ENCODE assay signal across 1 cellular context in the genomic region with DNA sequence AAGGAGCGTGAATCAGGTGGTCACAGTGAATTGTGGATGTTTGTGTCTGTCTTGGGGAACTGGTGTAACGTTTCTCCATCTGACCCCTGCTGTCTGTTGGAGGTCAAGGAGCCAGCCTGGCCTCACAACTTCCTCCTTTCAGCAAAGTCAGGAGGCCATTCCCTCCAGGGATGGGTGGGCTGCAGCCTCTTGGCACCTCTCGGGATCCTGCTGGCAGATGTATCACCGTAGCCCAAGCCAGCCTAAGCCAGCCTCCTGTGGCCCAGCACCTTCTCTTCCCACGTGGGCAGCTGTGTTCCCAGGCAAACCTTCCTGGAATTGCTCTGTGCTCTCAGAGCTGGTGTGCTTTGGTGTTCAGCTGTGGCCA.
TF ChIP-seq lines count a peak whose summit lies in the region.

No MANE protein-coding gene starts in this region.

TF ChIP-seq in H1, 55 proteins besides CTCF, POLR2A, EP300 and RAD21 (continued from another document):
- no peak for TF ChIP-seq SRF (IDR thresholded peaks at IDR 0.05; ENCODE audit: low read depth, low read length)
- TF ChIP-seq RFX5 (IDR thresholded peaks at IDR 0.05; ENCODE audit: borderline replicate concordance, low read depth, low read length), result no peak
- TF ChIP-seq NRF1 (IDR thresholded peaks at IDR 0.05; ENCODE audit: low read depth, low read length), result no peak
- no peak for TF ChIP-seq RNF2 (IDR thresholded peaks at IDR 0.05; ENCODE audit: borderline replicate concordance, low read depth, low read length, missing control alignments, poor library complexity, severe bottlenecking)
- no peak for TF ChIP-seq POLR2AphosphoS5 (IDR thresholded peaks at IDR 0.05; ENCODE audit: low read depth, low read length)
- TF ChIP-seq CBX8 (IDR thresholded peaks at IDR 0.05; ENCODE audit: borderline replicate concordance, low read depth, low read length), result no peak
- TF ChIP-seq MAFK (IDR thresholded peaks at IDR 0.05; ENCODE audit: low read depth, low read length), result no peak
- TF ChIP-seq, protein P1, sequence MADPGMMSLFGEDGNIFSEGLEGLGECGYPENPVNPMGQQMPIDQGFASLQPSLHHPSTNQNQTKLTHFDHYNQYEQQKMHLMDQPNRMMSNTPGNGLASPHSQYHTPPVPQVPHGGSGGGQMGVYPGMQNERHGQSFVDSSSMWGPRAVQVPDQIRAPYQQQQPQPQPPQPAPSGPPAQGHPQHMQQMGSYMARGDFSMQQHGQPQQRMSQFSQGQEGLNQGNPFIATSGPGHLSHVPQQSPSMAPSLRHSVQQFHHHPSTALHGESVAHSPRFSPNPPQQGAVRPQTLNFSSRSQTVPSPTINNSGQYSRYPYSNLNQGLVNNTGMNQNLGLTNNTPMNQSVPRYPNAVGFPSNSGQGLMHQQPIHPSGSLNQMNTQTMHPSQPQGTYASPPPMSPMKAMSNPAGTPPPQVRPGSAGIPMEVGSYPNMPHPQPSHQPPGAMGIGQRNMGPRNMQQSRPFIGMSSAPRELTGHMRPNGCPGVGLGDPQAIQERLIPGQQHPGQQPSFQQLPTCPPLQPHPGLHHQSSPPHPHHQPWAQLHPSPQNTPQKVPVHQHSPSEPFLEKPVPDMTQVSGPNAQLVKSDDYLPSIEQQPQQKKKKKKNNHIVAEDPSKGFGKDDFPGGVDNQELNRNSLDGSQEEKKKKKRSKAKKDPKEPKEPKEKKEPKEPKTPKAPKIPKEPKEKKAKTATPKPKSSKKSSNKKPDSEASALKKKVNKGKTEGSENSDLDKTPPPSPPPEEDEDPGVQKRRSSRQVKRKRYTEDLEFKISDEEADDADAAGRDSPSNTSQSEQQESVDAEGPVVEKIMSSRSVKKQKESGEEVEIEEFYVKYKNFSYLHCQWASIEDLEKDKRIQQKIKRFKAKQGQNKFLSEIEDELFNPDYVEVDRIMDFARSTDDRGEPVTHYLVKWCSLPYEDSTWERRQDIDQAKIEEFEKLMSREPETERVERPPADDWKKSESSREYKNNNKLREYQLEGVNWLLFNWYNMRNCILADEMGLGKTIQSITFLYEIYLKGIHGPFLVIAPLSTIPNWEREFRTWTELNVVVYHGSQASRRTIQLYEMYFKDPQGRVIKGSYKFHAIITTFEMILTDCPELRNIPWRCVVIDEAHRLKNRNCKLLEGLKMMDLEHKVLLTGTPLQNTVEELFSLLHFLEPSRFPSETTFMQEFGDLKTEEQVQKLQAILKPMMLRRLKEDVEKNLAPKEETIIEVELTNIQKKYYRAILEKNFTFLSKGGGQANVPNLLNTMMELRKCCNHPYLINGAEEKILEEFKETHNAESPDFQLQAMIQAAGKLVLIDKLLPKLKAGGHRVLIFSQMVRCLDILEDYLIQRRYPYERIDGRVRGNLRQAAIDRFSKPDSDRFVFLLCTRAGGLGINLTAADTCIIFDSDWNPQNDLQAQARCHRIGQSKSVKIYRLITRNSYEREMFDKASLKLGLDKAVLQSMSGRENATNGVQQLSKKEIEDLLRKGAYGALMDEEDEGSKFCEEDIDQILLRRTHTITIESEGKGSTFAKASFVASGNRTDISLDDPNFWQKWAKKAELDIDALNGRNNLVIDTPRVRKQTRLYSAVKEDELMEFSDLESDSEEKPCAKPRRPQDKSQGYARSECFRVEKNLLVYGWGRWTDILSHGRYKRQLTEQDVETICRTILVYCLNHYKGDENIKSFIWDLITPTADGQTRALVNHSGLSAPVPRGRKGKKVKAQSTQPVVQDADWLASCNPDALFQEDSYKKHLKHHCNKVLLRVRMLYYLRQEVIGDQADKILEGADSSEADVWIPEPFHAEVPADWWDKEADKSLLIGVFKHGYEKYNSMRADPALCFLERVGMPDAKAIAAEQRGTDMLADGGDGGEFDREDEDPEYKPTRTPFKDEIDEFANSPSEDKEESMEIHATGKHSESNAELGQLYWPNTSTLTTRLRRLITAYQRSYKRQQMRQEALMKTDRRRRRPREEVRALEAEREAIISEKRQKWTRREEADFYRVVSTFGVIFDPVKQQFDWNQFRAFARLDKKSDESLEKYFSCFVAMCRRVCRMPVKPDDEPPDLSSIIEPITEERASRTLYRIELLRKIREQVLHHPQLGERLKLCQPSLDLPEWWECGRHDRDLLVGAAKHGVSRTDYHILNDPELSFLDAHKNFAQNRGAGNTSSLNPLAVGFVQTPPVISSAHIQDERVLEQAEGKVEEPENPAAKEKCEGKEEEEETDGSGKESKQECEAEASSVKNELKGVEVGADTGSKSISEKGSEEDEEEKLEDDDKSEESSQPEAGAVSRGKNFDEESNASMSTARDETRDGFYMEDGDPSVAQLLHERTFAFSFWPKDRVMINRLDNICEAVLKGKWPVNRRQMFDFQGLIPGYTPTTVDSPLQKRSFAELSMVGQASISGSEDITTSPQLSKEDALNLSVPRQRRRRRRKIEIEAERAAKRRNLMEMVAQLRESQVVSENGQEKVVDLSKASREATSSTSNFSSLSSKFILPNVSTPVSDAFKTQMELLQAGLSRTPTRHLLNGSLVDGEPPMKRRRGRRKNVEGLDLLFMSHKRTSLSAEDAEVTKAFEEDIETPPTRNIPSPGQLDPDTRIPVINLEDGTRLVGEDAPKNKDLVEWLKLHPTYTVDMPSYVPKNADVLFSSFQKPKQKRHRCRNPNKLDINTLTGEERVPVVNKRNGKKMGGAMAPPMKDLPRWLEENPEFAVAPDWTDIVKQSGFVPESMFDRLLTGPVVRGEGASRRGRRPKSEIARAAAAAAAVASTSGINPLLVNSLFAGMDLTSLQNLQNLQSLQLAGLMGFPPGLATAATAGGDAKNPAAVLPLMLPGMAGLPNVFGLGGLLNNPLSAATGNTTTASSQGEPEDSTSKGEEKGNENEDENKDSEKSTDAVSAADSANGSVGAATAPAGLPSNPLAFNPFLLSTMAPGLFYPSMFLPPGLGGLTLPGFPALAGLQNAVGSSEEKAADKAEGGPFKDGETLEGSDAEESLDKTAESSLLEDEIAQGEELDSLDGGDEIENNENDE (IDR thresholded peaks at IDR 0.05; ENCODE audit: insufficient replicate concordance, low read length), result no peak
- TF ChIP-seq EZH2 (IDR thresholded peaks at IDR 0.05; ENCODE audit: low read depth, low read length, severe bottlenecking), result no peak
- no peak for TF ChIP-seq TBP (IDR thresholded peaks at IDR 0.05; ENCODE audit: low read depth, low read length)
